Comparison of ENCODE assay signal across 2 cellular contexts in the genomic region with DNA sequence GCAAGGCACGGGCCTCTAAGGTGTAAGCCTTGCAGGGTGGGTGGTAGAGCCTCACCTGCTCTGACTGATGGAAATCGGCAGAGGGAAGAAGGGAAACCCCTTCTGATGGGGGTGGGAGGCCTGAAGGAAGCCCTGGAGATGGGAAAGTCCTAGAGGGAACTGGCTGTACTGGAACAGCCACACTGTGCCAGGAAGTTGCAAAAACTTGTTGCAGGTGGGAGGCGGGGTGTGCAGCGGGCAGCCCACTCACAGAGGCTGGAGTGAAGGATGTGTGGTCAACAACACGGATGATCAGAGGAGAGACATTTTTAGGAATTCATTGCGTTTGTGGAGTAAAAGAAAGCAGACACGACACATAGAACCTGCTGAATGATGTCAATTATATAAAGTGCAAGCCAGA.
TF ChIP-seq lines count a peak whose summit lies in the region.

No MANE protein-coding gene starts in this region.

TF ChIP-seq in A549, 52 proteins besides CTCF, POLR2A, EP300 and RAD21 (continued from another document):
- TF ChIP-seq, protein P1, sequence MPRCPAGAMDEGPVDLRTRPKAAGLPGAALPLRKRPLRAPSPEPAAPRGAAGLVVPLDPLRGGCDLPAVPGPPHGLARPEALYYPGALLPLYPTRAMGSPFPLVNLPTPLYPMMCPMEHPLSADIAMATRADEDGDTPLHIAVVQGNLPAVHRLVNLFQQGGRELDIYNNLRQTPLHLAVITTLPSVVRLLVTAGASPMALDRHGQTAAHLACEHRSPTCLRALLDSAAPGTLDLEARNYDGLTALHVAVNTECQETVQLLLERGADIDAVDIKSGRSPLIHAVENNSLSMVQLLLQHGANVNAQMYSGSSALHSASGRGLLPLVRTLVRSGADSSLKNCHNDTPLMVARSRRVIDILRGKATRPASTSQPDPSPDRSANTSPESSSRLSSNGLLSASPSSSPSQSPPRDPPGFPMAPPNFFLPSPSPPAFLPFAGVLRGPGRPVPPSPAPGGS (IDR thresholded peaks at IDR 0.05) = no peak
TF ChIP-seq in A549: peak in this region for 0.

TF ChIP-seq in WTC11, 78 proteins besides CTCF, POLR2A, EP300 and RAD21 (continued from another document):
- TF ChIP-seq, protein P2, sequence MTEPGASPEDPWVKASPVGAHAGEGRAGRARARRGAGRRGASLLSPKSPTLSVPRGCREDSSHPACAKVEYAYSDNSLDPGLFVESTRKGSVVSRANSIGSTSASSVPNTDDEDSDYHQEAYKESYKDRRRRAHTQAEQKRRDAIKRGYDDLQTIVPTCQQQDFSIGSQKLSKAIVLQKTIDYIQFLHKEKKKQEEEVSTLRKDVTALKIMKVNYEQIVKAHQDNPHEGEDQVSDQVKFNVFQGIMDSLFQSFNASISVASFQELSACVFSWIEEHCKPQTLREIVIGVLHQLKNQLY (CRISPR knock-in tag; IDR thresholded peaks at IDR 0.05) = no peak
TF ChIP-seq in WTC11: peak in this region for 0.
